In genomic region chr1:221794925-221795324, GRCh38 we compare ENCODE assay signal across 22 cellular contexts. TPM values are rescaled to one million over a fixed set of nuclear protein-coding genes. Genes with fewer than 3 reads are reported as not detected.
DNase-seq lines count a peak whose midpoint lies in the region; ATAC-seq and TF ChIP-seq lines count a peak whose summit lies in the region.
"Had no signal": no experiment of that assay in that cellular context is flagged by ENCODE, and none has a peak within 500 bp of the region (broad histone marks: within the 10 kb centered on the region; RNA-seq: fewer than 3 reads in every experiment).

No MANE protein-coding gene starts in this region.

- no peak overlapping the region for H3K4me3 ChIP-seq in left lung
- H3K4me3 ChIP-seq: BLaER1 treated with 17β-estradiol and CSF1 and Interleukin-3, amounts not matched to agents 10 nM and 100 nM; tibial nerve had no signal

- peaks cover 2% of the 10 kb centered on the region for H3K36me3 Mint-ChIP-seq in activated naive CD4-positive, alpha-beta T cell treated with anti-CD3 and anti-CD28 coated beads for 36 hours (ENCODE audit: low read depth)
- H3K36me3 Mint-ChIP-seq in T-helper 17 cell (ENCODE audit: low read depth): no peaks in the 10 kb centered on the region
- H3K36me3 Mint-ChIP-seq: mesothelial cell of epicardium had no signal

- no peaks in the 10 kb centered on the region for H3K9me3 ChIP-seq in T-helper 17 cell (ENCODE audit: control insufficient read depth, low read length, poor library complexity, severe bottlenecking)
- H3K9me3 ChIP-seq in left lung: peaks cover 0 to 8% of the 10 kb centered on the region in 2 donors

- peaks cover 40% of the 10 kb centered on the region for H3K4me1 Mint-ChIP-seq in activated naive CD4-positive, alpha-beta T cell treated with anti-CD3 and anti-CD28 coated beads for 36 hours (ENCODE audit: low read depth)
- H3K4me1 Mint-ChIP-seq in T-helper 17 cell: peaks cover 18% of the 10 kb centered on the region
- H3K4me1 Mint-ChIP-seq in stimulated activated naive CD8-positive, alpha-beta T cell treated with anti-CD3 and anti-CD28 coated beads, Interleukin-15, amount 100 ng/mL, for 72 hours: peaks cover 58% of the 10 kb centered on the region
- H3K4me1 Mint-ChIP-seq: mesothelial cell of epicardium had no signal

- no peaks in the 10 kb centered on the region for H3K36me3 ChIP-seq in left lung
- H3K36me3 ChIP-seq: BLaER1 treated with 17β-estradiol and CSF1 and Interleukin-3, amounts not matched to agents 10 nM and 100 nM; tibial nerve had no signal

- H3K4me3 Mint-ChIP-seq in activated naive CD4-positive, alpha-beta T cell treated with anti-CD3 and anti-CD28 coated beads for 36 hours: no peak overlapping the region
- H3K4me3 Mint-ChIP-seq in T-helper 17 cell: no peak overlapping the region
- peak overlapping the region; percentile 44 to 78 for H3K4me3 Mint-ChIP-seq in stimulated activated naive CD8-positive, alpha-beta T cell treated with anti-CD3 and anti-CD28 coated beads, Interleukin-15, amount 100 ng/mL, for 72 hours
- H3K4me3 Mint-ChIP-seq: mesothelial cell of epicardium had no signal

- no peaks in the 10 kb centered on the region for H3K27me3 Mint-ChIP-seq in activated naive CD4-positive, alpha-beta T cell treated with anti-CD3 and anti-CD28 coated beads for 36 hours (ENCODE audit: low read depth)
- H3K27me3 Mint-ChIP-seq in T-helper 17 cell: no peaks in the 10 kb centered on the region
- H3K27me3 Mint-ChIP-seq in stimulated activated naive CD8-positive, alpha-beta T cell treated with anti-CD3 and anti-CD28 coated beads, Interleukin-15, amount 100 ng/mL, for 72 hours: no peaks in the 10 kb centered on the region
- H3K27me3 Mint-ChIP-seq: naive thymus-derived CD8-positive, alpha-beta T cell had no signal

- no peak for DNase-seq in activated naive CD4-positive, alpha-beta T cell treated with anti-CD3 and anti-CD28 coated beads for 36 hours
- DNase-seq in activated naive CD4-positive, alpha-beta T cell (lab: John Stamatoyannopoulos, UW): no peak
- DNase-seq in T-helper 17 cell (no peak), glomerular visceral epithelial cell (ENCODE audit: extremely low spot score) (peak; percentile 52), left lung (no peak)
- DNase-seq in stimulated activated naive CD8-positive, alpha-beta T cell treated with anti-CD3 and anti-CD28 coated beads, Interleukin-15, amount 100 ng/mL, for 72 hours: no peak
- DNase-seq: cerebellar nuclear complex, DMS79, GF-D8, HCEC 1CT, KBM-7, left ventricle myocardium superior, NCI-H1105, NCI-H187 treated with DMSO at 0.1 percent for 48 hours, NCI-H524 treated with DMSO at 0.1 percent for 48 hours, SIG-M5 had no signal

- H3K27ac Mint-ChIP-seq in activated naive CD4-positive, alpha-beta T cell treated with anti-CD3 and anti-CD28 coated beads for 36 hours: peak overlapping the region; percentile 88
- peak overlapping the region; percentile 83 for H3K27ac Mint-ChIP-seq in T-helper 17 cell
- peak overlapping the region; percentile 74 to 75 for H3K27ac Mint-ChIP-seq in stimulated activated naive CD8-positive, alpha-beta T cell treated with anti-CD3 and anti-CD28 coated beads, Interleukin-15, amount 100 ng/mL, for 72 hours
- H3K27ac Mint-ChIP-seq: mesothelial cell of epicardium had no signal

- no peak overlapping the region for H3K27ac ChIP-seq in left lung
- H3K27ac ChIP-seq: tibial nerve had no signal

- CTCF ChIA-PET in activated naive CD4-positive, alpha-beta T cell treated with anti-CD3 and anti-CD28 coated beads for 36 hours (lab: Charles Lee): interaction anchor here (2.8 kb wide), 1 partner anchor 17 kb away, joined by 10 read pairs; no protein-coding TSS in a partner anchor

- H3K9me3 Mint-ChIP-seq in activated naive CD4-positive, alpha-beta T cell treated with anti-CD3 and anti-CD28 coated beads for 36 hours: peaks cover 4% of the 10 kb centered on the region
- H3K9me3 Mint-ChIP-seq in stimulated activated naive CD8-positive, alpha-beta T cell treated with anti-CD3 and anti-CD28 coated beads, Interleukin-15, amount 100 ng/mL, for 72 hours: peaks cover 8 to 23% of the 10 kb centered on the region in 2 donors

- H3K4me1 ChIP-seq in left lung: no peaks in the 10 kb centered on the region
- H3K4me1 ChIP-seq: tibial nerve had no signal

- intact Hi-C loops in activated naive CD4-positive, alpha-beta T cell treated with anti-CD3 and anti-CD28 coated beads for 36 hours (cut with micrococcal nuclease): loop anchor here (1.0 to 2.0 kb wide), 14 partner anchors 7 to 1395 kb away; partner anchors contain the start of gene DUSP10
- intact Hi-C loops in left lung (cut with DNase I): no loop called here

- ATAC-seq in T-helper 17 cell (no peak), left lung (no peak), HG02623 (IDR thresholded peaks at IDR 0.05; ENCODE audit: unreplicated experiment) (no peak)
- no peak for ATAC-seq in stimulated activated naive CD8-positive, alpha-beta T cell treated with anti-CD3 and anti-CD28 coated beads, Interleukin-15, amount 100 ng/mL, for 72 hours
- ATAC-seq: left ventricle myocardium superior, Panc1 had no signal

- H3K27me3 ChIP-seq in left lung: no peaks in the 10 kb centered on the region
- H3K27me3 ChIP-seq: BLaER1 treated with 17β-estradiol and CSF1 and Interleukin-3, amounts not matched to agents 10 nM and 100 nM; tibial nerve had no signal

- TF ChIP-seq CTCF in left lung (IDR thresholded peaks at IDR 0.05): no peak

RNA-seq across cellular contexts. Expression of gene DUSP10, which starts 53.0 kb away (rescaled TPM):
- 1 to 10 TPM; 9.1 TPM for total RNA-seq in activated naive CD4-positive, alpha-beta T cell treated with anti-CD3 and anti-CD28 coated beads for 36 hours
- total RNA-seq in T-helper 17 cell (100 to 1,000 TPM in 1 of 2 donors, 10 to 100 TPM in 1; 95.6 to 107 TPM), left lung (10 to 100 TPM; 12.6 to 14.5 TPM)

Comparison
In these comparisons a context has a peak if more than half of its experiments do, and no peak if none do; other contexts are left out.
1. H3K4me3 Mint-ChIP-seq: peak in stimulated activated naive CD8-positive, alpha-beta T cell treated with anti-CD3 and anti-CD28 coated beads, Interleukin-15, amount 100 ng/mL, for 72 hours (2 of 2); none in activated naive CD4-positive, alpha-beta T cell treated with anti-CD3 and anti-CD28 coated beads for 36 hours (single experiment) and T-helper 17 cell (single experiment).
2. RNA of gene DUSP10, which starts 53.0 kb away (total RNA-seq): 95.6 to 107 TPM in T-helper 17 cell; 12.6 to 14.5 TPM in left lung and 9.1 TPM in activated naive CD4-positive, alpha-beta T cell treated with anti-CD3 and anti-CD28 coated beads for 36 hours; every median in the first group is over 4 times any median in the second.
3. Peak in every context shown above with its lines, with median percentiles within 50 percentile points of each other: H3K27ac Mint-ChIP-seq.